In genomic region chr5:32163785-32164184, GRCh38 we compare ENCODE assay signal across 12 cellular contexts. TPM values are rescaled to one million over a fixed set of nuclear protein-coding genes. Genes with fewer than 3 reads are reported as not detected.
A peak's percentile ranks its signal among the peaks of the same experiment; 100 is the strongest.
DNase-seq lines count a peak whose midpoint lies in the region; ATAC-seq, FAIRE-seq and TF ChIP-seq lines count a peak whose summit lies in the region.
"Had no signal": no experiment of that assay in that cellular context is flagged by ENCODE, and none has a peak within 500 bp of the region (broad histone marks: within the 10 kb centered on the region; RNA-seq: fewer than 3 reads in every experiment).

No MANE protein-coding gene starts in this region.

- TF ChIP-seq EP300 in sigmoid colon (IDR thresholded peaks at IDR 0.05) = no peak

- H3K9me3 ChIP-seq in Loucy (ENCODE audit: insufficient read depth, low read depth, low read length) (no peaks in the 10 kb centered on the region), sigmoid colon (no peaks in the 10 kb centered on the region)
- H3K9me3 ChIP-seq: breast epithelium, Peyer's patch had no signal

- peak overlapping the region; percentile 41 for H3K4me2 ChIP-seq in Loucy (ENCODE audit: low read depth, low read length, poor library complexity, severe bottlenecking)

- H3K27ac ChIP-seq in sigmoid colon = peak overlapping the region; percentile 11 to 100 (median 86)
- H3K27ac ChIP-seq: breast epithelium had no signal

- H3K4me1 ChIP-seq in Loucy (ENCODE audit: insufficient read depth, low read length, poor library complexity, severe bottlenecking) (peaks cover 25% of the 10 kb centered on the region), sigmoid colon (peaks cover 0 to 78% (median 76%) of the 10 kb centered on the region in 4 donors)

- no peak for FAIRE-seq in frontal cortex (lab: Jason Lieb, UNC)

- H3K27me3 ChIP-seq in Loucy (ENCODE audit: insufficient read depth, low read length, poor library complexity, severe bottlenecking) (no peaks in the 10 kb centered on the region), sigmoid colon (no peaks in the 10 kb centered on the region)
- H3K27me3 ChIP-seq: breast epithelium, Peyer's patch had no signal

- TF ChIP-seq CTCF in Loucy (conservative IDR thresholded peaks at IDR 0.05; ENCODE audit: low read length) (no peak), sigmoid colon (IDR thresholded peaks at IDR 0.05) (no peak)

- peaks cover 17% of the 10 kb centered on the region; the same call in 1 of the 2 replicates for H3K36me3 ChIP-seq in Loucy (ENCODE audit: insufficient read depth, low read length)
- H3K36me3 ChIP-seq in sigmoid colon = peaks cover 0 to 20% (median 2%) of the 10 kb centered on the region in 4 donors
- H3K36me3 ChIP-seq: breast epithelium had no signal

- no peak for TF ChIP-seq POLR2A in sigmoid colon (IDR thresholded peaks at IDR 0.05)

- no peaks in the 10 kb centered on the region for H3F3A ChIP-seq in Loucy (ENCODE audit: low read depth)

- peak overlapping the region; percentile 16 for H3K4me3 ChIP-seq in Loucy (ENCODE audit: low read length, poor library complexity, severe bottlenecking)
- no peak overlapping the region for H3K4me3 ChIP-seq in sigmoid colon
- H3K4me3 ChIP-seq: breast epithelium, Peyer's patch had no signal

- peaks cover 67% of the 10 kb centered on the region for H4K20me1 ChIP-seq in Loucy (ENCODE audit: insufficient read depth, low read length, poor library complexity, severe bottlenecking)

- H3K9ac ChIP-seq in Loucy (ENCODE audit: low read depth, low read length, poor library complexity, severe bottlenecking) = no peak overlapping the region

- H3K9me2 ChIP-seq in Loucy (replicated peaks; ENCODE audit: low read depth, low read length) = no peaks in the 10 kb centered on the region

- no peak for DNase-seq in sigmoid colon
- no peak for DNase-seq in stimulated activated naive CD4-positive, alpha-beta T cell (lab: John Stamatoyannopoulos, UW)
- DNase-seq in frontal cortex (ENCODE audit: low spot score in 2 of 2) = no peak
- no peak for DNase-seq in T-helper 9 cell
- DNase-seq: DMS 273 treated with DMSO at 0.1 percent for 48 hours, naive B cell, NCI-H2081, Peyer's patch had no signal

- peak; percentile 71 for ATAC-seq in GM18861 (IDR thresholded peaks at IDR 0.05; ENCODE audit: unreplicated experiment)
- peak; percentile 64 for ATAC-seq in GM21717 (IDR thresholded peaks at IDR 0.05; ENCODE audit: unreplicated experiment)

- no peak overlapping the region for H2AFZ ChIP-seq in Loucy (ENCODE audit: low read length)

- 47 to 67% methylated on average over 2 of the region's 2 CpGs for whole genome bisulfite sequencing in sigmoid colon, 2 donors

- intact Hi-C loops in sigmoid colon (cut with DNase I) = no loop called here

- H3K79me2 ChIP-seq in Loucy (ENCODE audit: insufficient read depth, low read length) = peaks cover 96% of the 10 kb centered on the region

RNA-seq across cellular contexts. Expression of gene GOLPH3, which starts 10.3 kb away (rescaled TPM):
- 100 to 1,000 TPM; 170 to 247 (median 192) TPM for total RNA-seq in sigmoid colon
- 100 to 1,000 TPM in 1 of 3 donors, 10 to 100 TPM in 2; 63.6 to 127 (median 94.3) TPM for polyA plus RNA-seq in sigmoid colon
- total RNA-seq in frontal cortex = 66.9 TPM
